ENCODE assay signal across 8 cellular contexts in the genomic region with DNA sequence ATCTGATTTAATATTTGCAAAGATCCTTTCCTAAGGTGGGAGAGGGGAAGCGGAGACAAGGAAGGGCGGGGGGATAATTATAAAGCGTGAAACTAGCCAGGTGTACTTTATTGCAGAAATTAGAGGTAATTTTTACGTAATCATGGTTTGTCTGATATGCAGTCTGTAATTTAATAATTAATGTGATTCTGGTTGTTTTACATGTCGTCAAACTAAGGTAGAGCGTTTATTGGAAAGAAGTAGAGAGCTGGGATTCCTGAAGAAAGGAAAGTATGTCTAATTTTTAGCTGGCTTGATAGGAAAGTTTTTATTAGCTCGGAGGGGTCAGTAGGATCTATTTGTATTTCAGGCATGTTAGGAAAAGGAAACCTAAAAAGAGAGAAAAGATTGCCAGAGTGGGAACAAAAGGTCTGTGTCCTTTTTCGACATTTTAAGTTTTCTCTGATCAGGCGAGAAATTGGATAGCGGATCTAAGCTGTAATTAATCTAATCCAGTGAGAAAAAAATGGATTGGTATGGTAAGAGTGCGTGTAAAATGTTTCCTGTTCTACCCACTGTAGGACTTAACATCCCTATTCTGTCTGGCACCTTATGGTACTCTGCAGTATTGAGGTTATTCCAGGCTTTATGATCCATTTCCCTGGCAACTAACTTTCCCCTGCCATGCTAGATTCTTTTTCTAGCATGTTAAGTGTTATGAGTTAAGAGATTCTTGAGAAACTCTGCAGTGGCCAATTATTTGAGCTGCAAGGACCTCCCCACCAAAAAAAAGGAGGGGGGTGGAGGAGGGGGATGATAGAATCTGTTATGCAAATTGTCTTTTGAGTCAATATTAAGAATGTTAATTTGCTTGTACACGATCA. TPM values are rescaled to one million over a fixed set of nuclear protein-coding genes. Genes with fewer than 3 reads are reported as not detected.
DNase-seq lines count a peak whose midpoint lies in the region; ATAC-seq and TF ChIP-seq lines count a peak whose summit lies in the region.

No MANE protein-coding gene starts in this region.

- H3K27me3 ChIP-seq in iPS DF 6.9 (ENCODE audit: control insufficient read depth, insufficient read depth, low read length), result no peaks in the 10 kb centered on the region; the same call in 1 of the 2 replicates
- H3K27me3 ChIP-seq in skeletal muscle tissue (ENCODE audit: control insufficient read depth in 3 of 3, insufficient read depth in 3 of 3, low read length in 3 of 3), result peaks cover 0 to 10% (median 0%) of the 10 kb centered on the region in 3 donors

- H3K4me3 ChIP-seq in HEK293 (ENCODE audit: low read depth, low read length) (peak overlapping the region; percentile 71), iPS DF 6.9 (ENCODE audit: low read length) (peak overlapping the region; percentile 59; the same call in 1 of the 2 replicates), skeletal muscle tissue (ENCODE audit: low read length in 3 of 3) (peak overlapping the region; percentile 61 to 80 (median 68)), OCI-LY7 (ENCODE audit: low read depth, low read length, poor library complexity, severe bottlenecking) (no peak overlapping the region)

- peak overlapping the region; percentile 15 to 69 (median 69) for H3K9ac ChIP-seq in skeletal muscle tissue (ENCODE audit: low read depth in 1 of 3, low read length in 3 of 3)

- WGBS in iPS DF 6.9 (ENCODE audit: insufficient coverage, insufficient read length), result no CpG with 5 or more reads among the region's 12 CpGs

- peaks cover 75% of the 10 kb centered on the region for H3K27me3 Mint-ChIP-seq in activated naive CD8-positive, alpha-beta T cell treated with anti-CD3 and anti-CD28 coated beads, Interleukin-2, amount 50 U/mL, for 24 hours

- no peaks in the 10 kb centered on the region for H3K79me2 ChIP-seq in OCI-LY7 (ENCODE audit: insufficient read depth, low read depth, low read length)

- BruUV-seq in OCI-LY7 (replicated peaks; lab: Mats Ljungman, UMichigan), result no TSS peak

- DNase-seq in activated naive CD8-positive, alpha-beta T cell treated with anti-CD3 and anti-CD28 coated beads, Interleukin-2, amount 50 U/mL, for 24 hours, result no peak
- DNase-seq in iPS DF 6.9 (ENCODE audit: low read depth, low spot score), result no peak
- DNase-seq in OCI-LY7 (ENCODE audit: low spot score), result no peak
- DNase-seq in NCI-H1048 (lab: John Stamatoyannopoulos, UW), result no peak

- no peak overlapping the region for H3K4me2 ChIP-seq in OCI-LY7 (ENCODE audit: low read length)

- ATAC-seq in activated naive CD8-positive, alpha-beta T cell treated with anti-CD3 and anti-CD28 coated beads, Interleukin-2, amount 50 U/mL, for 24 hours, result no peak
- ATAC-seq in HG03097 (IDR thresholded peaks at IDR 0.05; ENCODE audit: low FRiP score, unreplicated experiment) (no peak), HG03442 (IDR thresholded peaks at IDR 0.05; ENCODE audit: unreplicated experiment) (no peak)

- no peaks in the 10 kb centered on the region for H4K20me1 ChIP-seq in OCI-LY7 (ENCODE audit: insufficient read depth, low read length)

- H2AFZ ChIP-seq in OCI-LY7 (ENCODE audit: low read length), result no peak overlapping the region

- no peaks in the 10 kb centered on the region for H3K9me2 ChIP-seq in OCI-LY7 (ENCODE audit: insufficient read depth, low read length)

- peak overlapping the region; percentile 65 for H3K27ac Mint-ChIP-seq in activated naive CD8-positive, alpha-beta T cell treated with anti-CD3 and anti-CD28 coated beads, Interleukin-2, amount 50 U/mL, for 24 hours

- H3K4me1 Mint-ChIP-seq in activated naive CD8-positive, alpha-beta T cell treated with anti-CD3 and anti-CD28 coated beads, Interleukin-2, amount 50 U/mL, for 24 hours, result peaks cover 11% of the 10 kb centered on the region

- peak overlapping the region; percentile 69 for H3K4me3 Mint-ChIP-seq in activated naive CD8-positive, alpha-beta T cell treated with anti-CD3 and anti-CD28 coated beads, Interleukin-2, amount 50 U/mL, for 24 hours

- H3K9me3 ChIP-seq in HEK293 (ENCODE audit: control insufficient read depth, insufficient read depth, low read depth, low read length), result no peaks in the 10 kb centered on the region
- H3K9me3 ChIP-seq in iPS DF 6.9 (ENCODE audit: control insufficient read depth, insufficient read depth, low read length), result no peaks in the 10 kb centered on the region
- H3K9me3 ChIP-seq in skeletal muscle tissue (ENCODE audit: control insufficient read depth in 3 of 3, low read length in 3 of 3), result no peaks in the 10 kb centered on the region
- no peaks in the 10 kb centered on the region for H3K9me3 ChIP-seq in OCI-LY7 (ENCODE audit: low read length)

- H3K36me3 ChIP-seq in HEK293 (ENCODE audit: control insufficient read depth in 2 of 2, insufficient read depth in 1 of 2, low read length in 2 of 2), result no peaks in the 10 kb centered on the region
- H3K36me3 ChIP-seq in iPS DF 6.9 (ENCODE audit: control insufficient read depth, insufficient read depth, low read length), result no peaks in the 10 kb centered on the region
- no peaks in the 10 kb centered on the region for H3K36me3 ChIP-seq in skeletal muscle tissue (ENCODE audit: control insufficient read depth in 3 of 3, insufficient read depth in 3 of 3, low read length in 3 of 3)
- no peaks in the 10 kb centered on the region for H3K36me3 ChIP-seq in OCI-LY7 (ENCODE audit: insufficient read depth, low read length)

- no peaks in the 10 kb centered on the region for H3K9me3 Mint-ChIP-seq in activated naive CD8-positive, alpha-beta T cell treated with anti-CD3 and anti-CD28 coated beads, Interleukin-2, amount 50 U/mL, for 24 hours

- H3K36me3 Mint-ChIP-seq in activated naive CD8-positive, alpha-beta T cell treated with anti-CD3 and anti-CD28 coated beads, Interleukin-2, amount 50 U/mL, for 24 hours (ENCODE audit: low read depth), result no peaks in the 10 kb centered on the region

- POLR2A ChIA-PET in HEK293 (lab: Yijun Ruan, JAX) (interaction anchor here (1.1 to 1.9 kb wide), 2 partner anchors 16 to 132 kb away, joined by 3 to 5 read pairs; no protein-coding TSS in a partner anchor), OCI-LY7 (lab: Charles Lee) (no interaction called here)

- peak overlapping the region; percentile 98; the same call in 1 of the 2 replicates for H3K27ac ChIP-seq in HEK293 (ENCODE audit: extremely low read depth, low read depth, low read length)
- no peak overlapping the region for H3K27ac ChIP-seq in iPS DF 6.9 (ENCODE audit: low read length)
- peak overlapping the region; percentile 91 for H3K27ac ChIP-seq in skeletal muscle tissue (ENCODE audit: low read depth, low read length)
- no peak overlapping the region for H3K27ac ChIP-seq in OCI-LY7 (ENCODE audit: low read depth, low read length, poor library complexity, severe bottlenecking)

- H3K4me1 ChIP-seq in HEK293 (ENCODE audit: control insufficient read depth, insufficient read depth, low read length) (peaks cover 46% of the 10 kb centered on the region), iPS DF 6.9 (ENCODE audit: control insufficient read depth, insufficient read depth, low read length) (no peaks in the 10 kb centered on the region), skeletal muscle tissue (ENCODE audit: control insufficient read depth in 3 of 3, insufficient read depth in 3 of 3, low read length in 3 of 3) (peaks cover 14 to 36% (median 14%) of the 10 kb centered on the region in 3 donors), OCI-LY7 (ENCODE audit: insufficient read depth, low read length, poor library complexity, severe bottlenecking) (no peaks in the 10 kb centered on the region)

- CTCF ChIA-PET in HEK293 (lab: Yijun Ruan, JAX) (interaction anchor here (0.9 to 1.7 kb wide), 3 partner anchors 17 to 454 kb away, joined by 3 to 8 read pairs (median 4); no protein-coding TSS in a partner anchor), OCI-LY7 (lab: Charles Lee; ENCODE audit: unreplicated experiment) (interaction anchor here (1.0 kb wide), 1 partner anchor 62 kb away, joined by 3 read pairs; no protein-coding TSS in a partner anchor)

- intact Hi-C loops in OCI-LY7 (cut with micrococcal nuclease; ENCODE audit: unreplicated experiment), result no loop called here

- TF ChIP-seq CTCF in HEK293 (tag by site-specific recombination; IDR thresholded peaks at IDR 0.05) (no peak), OCI-LY7 (conservative IDR thresholded peaks at IDR 0.05; ENCODE audit: low read length) (no peak)

TF ChIP-seq in HEK293, 187 proteins besides CTCF, POLR2A, EP300 and RAD21 (continues in another document):
- TF ChIP-seq GLIS1 (tag by site-specific recombination; IDR thresholded peaks at IDR 0.05), result peak; percentile 44; the same call in 1 of the 2 replicates
- peak; percentile 50; the same call in 1 of the 2 replicates for TF ChIP-seq SP7 (tag by site-specific recombination; IDR thresholded peaks at IDR 0.05)
- peak; percentile 79 for TF ChIP-seq ZNF335 (tag by site-specific recombination; conservative IDR thresholded peaks at IDR 0.05)
- no peak for TF ChIP-seq ZNF521 (tag by site-specific recombination; IDR thresholded peaks at IDR 0.05)
- peak; percentile 84 for TF ChIP-seq PRDM6 (tag by site-specific recombination; IDR thresholded peaks at IDR 0.05)
- peak; percentile 34; the same call in 1 of the 2 replicates for TF ChIP-seq ZNF366 (tag by site-specific recombination; conservative IDR thresholded peaks at IDR 0.05)

RNA-seq across cellular contexts. Expression of gene CELF2, which starts 1.4 kb away (rescaled TPM):
- 31.8 TPM for total RNA-seq in skeletal muscle tissue
- 3.0 and 5.4 TPM in 2 replicates for total RNA-seq in OCI-LY7 (2014; rRNA removed; shearing (Covaris generic))
- 17.2 and 19.1 TPM in 2 replicates for total RNA-seq in OCI-LY7 (2022)

Comparison
In these comparisons a context has a peak if more than half of its experiments do, and no peak if none do; other contexts are left out.
1. H3K27ac ChIP-seq: peak in HEK293 (single experiment) and skeletal muscle tissue (single experiment); none in iPS DF 6.9 (single experiment) and OCI-LY7 (single experiment).